Comparison of ENCODE assay signal across 24 cellular contexts in the genomic region with DNA sequence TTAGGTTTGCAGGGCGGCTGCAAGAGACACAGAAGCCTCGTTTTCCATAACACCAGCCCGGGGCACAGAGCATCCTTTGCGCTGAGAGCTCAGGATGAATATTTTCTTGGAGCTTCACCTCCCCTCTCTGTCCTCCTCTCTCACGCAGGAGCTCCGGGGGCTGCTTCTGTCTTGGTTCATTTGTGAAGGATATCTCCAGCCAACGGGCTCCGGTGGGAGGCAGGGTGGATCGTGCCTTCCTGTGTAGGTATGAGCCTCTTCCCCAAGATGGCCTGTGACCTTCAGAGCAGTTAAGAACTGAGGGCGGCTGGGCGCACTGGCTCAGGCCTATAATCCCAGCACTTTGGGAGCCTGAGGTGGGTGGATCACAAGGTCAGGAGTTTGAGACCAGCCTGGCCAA.
DNase-seq lines count a peak whose midpoint lies in the region; ATAC-seq and TF ChIP-seq lines count a peak whose summit lies in the region.
"Had no signal": no experiment of that assay in that cellular context is flagged by ENCODE, and none has a peak within 500 bp of the region (broad histone marks: within the 10 kb centered on the region; RNA-seq: fewer than 3 reads in every experiment).

No MANE protein-coding gene starts in this region.

- peaks cover 0 to 9% of the 10 kb centered on the region in 2 donors for H3K9me3 ChIP-seq in lung (ENCODE audit: control insufficient read depth in 2 of 2, insufficient read depth in 1 of 2, low read length in 1 of 2)
- H3K9me3 ChIP-seq in neuronal stem cell (replicated peaks in 1 of 2; ENCODE audit: control insufficient read depth in 2 of 2, insufficient read depth in 1 of 2, low read depth in 1 of 2, low read length in 2 of 2): peaks cover 0 to 4% of the 10 kb centered on the region in 2 donors
- H3K9me3 ChIP-seq in breast epithelium: peaks cover 0 to 6% of the 10 kb centered on the region in 2 donors

- H3K36me3 ChIP-seq in lung (ENCODE audit: control insufficient read depth in 2 of 2, insufficient read depth in 2 of 2, low read length in 2 of 2) (no peaks in the 10 kb centered on the region), neuronal stem cell (replicated peaks in 1 of 2; ENCODE audit: control insufficient read depth in 2 of 2, insufficient read depth in 2 of 2, low read length in 2 of 2) (no peaks in the 10 kb centered on the region), breast epithelium (no peaks in the 10 kb centered on the region)

- H3K4me2 ChIP-seq in neuronal stem cell (ENCODE audit: insufficient read depth, low read length, poor library complexity, severe bottlenecking): no peak overlapping the region
- H3K4me2 ChIP-seq: A549 had no signal

- CTCF ChIA-PET in activated CD8-positive, alpha-beta memory T cell treated with anti-CD3 and anti-CD28 coated beads, Interleukin-2, amount 10 ng/mL, durations not matched to agents 7 days and 5 days (lab: Charles Lee): no interaction called here

- no peak overlapping the region for H3K18ac ChIP-seq in neuronal stem cell (ENCODE audit: low read length)

- no peak for ATAC-seq in activated CD8-positive, alpha-beta memory T cell treated with anti-CD3 and anti-CD28 coated beads, Interleukin-2, amount 10 ng/mL, durations not matched to agents 7 days and 5 days
- ATAC-seq in lung (ENCODE audit: insufficient read depth, low FRiP score): no peak
- no peak for ATAC-seq in activated naive CD4-positive, alpha-beta T cell treated with anti-CD3 and anti-CD28 coated beads, Interleukin-2, amount 50 U/mL, for 72 hours
- ATAC-seq: A549 had no signal

- H4K8ac ChIP-seq in neuronal stem cell (ENCODE audit: low read depth, low read length): no peak overlapping the region

- TF ChIP-seq POLR2A in breast epithelium (IDR thresholded peaks at IDR 0.05): no peak

- H2BK15ac ChIP-seq in neuronal stem cell (ENCODE audit: low read length): no peak overlapping the region

- intact Hi-C loops in breast epithelium (cut with DNase I; ENCODE audit: low total_unique reads): no loop called here

- H2BK12ac ChIP-seq in neuronal stem cell (ENCODE audit: low read length): no peak overlapping the region

- no peaks in the 10 kb centered on the region for H3K4me1 ChIP-seq in lung (ENCODE audit: control insufficient read depth in 2 of 2, insufficient read depth in 2 of 2, low read length in 2 of 2)
- H3K4me1 ChIP-seq in neuronal stem cell (ENCODE audit: control insufficient read depth in 2 of 2, insufficient read depth in 1 of 2, low read depth in 1 of 2, low read length in 2 of 2): peaks cover 0 to 2% of the 10 kb centered on the region in 2 donors
- H3K4me1 ChIP-seq in breast epithelium: no peaks in the 10 kb centered on the region
- H3K4me1 ChIP-seq: A549 had no signal

- H2BK5ac ChIP-seq in neuronal stem cell (ENCODE audit: low read length): no peak overlapping the region

- no peak overlapping the region for H2AK5ac ChIP-seq in neuronal stem cell (ENCODE audit: low read depth, low read length)

- no peak for TF ChIP-seq CTCF in lung (IDR thresholded peaks at IDR 0.05; ENCODE audit: control extremely low read depth, extremely low read depth)
- TF ChIP-seq CTCF in breast epithelium (IDR thresholded peaks at IDR 0.05): no peak
- no peak for TF ChIP-seq CTCF in foreskin fibroblast (IDR thresholded peaks at IDR 0.05; ENCODE audit: low read depth, low read length)

- H3K27ac Mint-ChIP-seq in activated CD8-positive, alpha-beta memory T cell treated with anti-CD3 and anti-CD28 coated beads, Interleukin-2, amount 10 ng/mL, durations not matched to agents 7 days and 5 days: no peak overlapping the region
- H3K27ac Mint-ChIP-seq in activated naive CD4-positive, alpha-beta T cell treated with anti-CD3 and anti-CD28 coated beads, Interleukin-2, amount 50 U/mL, for 72 hours: no peak overlapping the region
- H3K27ac Mint-ChIP-seq: B cell; CD14-positive monocyte; CD4-positive, alpha-beta memory T cell; CD4-positive, CD25-positive, alpha-beta regulatory T cell; CD8-positive, alpha-beta memory T cell had no signal

- H3K4me1 Mint-ChIP-seq in activated CD8-positive, alpha-beta memory T cell treated with anti-CD3 and anti-CD28 coated beads, Interleukin-2, amount 10 ng/mL, durations not matched to agents 7 days and 5 days: no peaks in the 10 kb centered on the region
- H3K4me1 Mint-ChIP-seq: B cell; CD14-positive monocyte; CD4-positive, alpha-beta memory T cell; CD4-positive, CD25-positive, alpha-beta regulatory T cell; CD8-positive, alpha-beta memory T cell had no signal

- no peak overlapping the region for H4K91ac ChIP-seq in neuronal stem cell (ENCODE audit: low read depth, low read length, poor library complexity)

- H3K36me3 Mint-ChIP-seq in activated CD8-positive, alpha-beta memory T cell treated with anti-CD3 and anti-CD28 coated beads, Interleukin-2, amount 10 ng/mL, durations not matched to agents 7 days and 5 days: no peaks in the 10 kb centered on the region
- no peaks in the 10 kb centered on the region for H3K36me3 Mint-ChIP-seq in activated naive CD4-positive, alpha-beta T cell treated with anti-CD3 and anti-CD28 coated beads, Interleukin-2, amount 50 U/mL, for 72 hours
- H3K36me3 Mint-ChIP-seq: CD14-positive monocyte; CD4-positive, alpha-beta memory T cell; CD8-positive, alpha-beta memory T cell had no signal

- H3K4ac ChIP-seq in neuronal stem cell (ENCODE audit: low read length): no peak overlapping the region

- no peak overlapping the region for H2BK120ac ChIP-seq in neuronal stem cell (ENCODE audit: low read depth, low read length)

- 87 to 88% methylated on average over 11 of the region's 11 CpGs for WGBS in lung, 2 donors
- WGBS in neuronal stem cell (ENCODE audit: extremely low coverage in 2 of 2, insufficient read length in 2 of 2, insufficient replicate concordance in 1 of 2), 2 donors: no CpG with 5 or more reads among the region's 11 CpGs

- H3K14ac ChIP-seq in neuronal stem cell (ENCODE audit: low read length): no peak overlapping the region

- H3K4me3 ChIP-seq in lung: no peak overlapping the region
- H3K4me3 ChIP-seq in neuronal stem cell (ENCODE audit: low read length in 2 of 2): no peak overlapping the region
- no peak overlapping the region for H3K4me3 ChIP-seq in breast epithelium
- H3K4me3 ChIP-seq in foreskin fibroblast (ENCODE audit: low read depth in 1 of 2, low read length in 2 of 2): no peak overlapping the region
- H3K4me3 ChIP-seq: A549 had no signal

- peak overlapping the region; percentile 8 for H3K23ac ChIP-seq in neuronal stem cell (ENCODE audit: low read depth, low read length, poor library complexity)

- no peaks in the 10 kb centered on the region for H3K27me3 ChIP-seq in lung (ENCODE audit: control insufficient read depth, insufficient read depth)
- H3K27me3 ChIP-seq in neuronal stem cell (ENCODE audit: control insufficient read depth in 3 of 3, insufficient read depth in 3 of 3, low read depth in 1 of 3, low read length in 3 of 3): no peaks in the 10 kb centered on the region
- peaks cover 0 to 10% of the 10 kb centered on the region in 2 donors for H3K27me3 ChIP-seq in breast epithelium

- H3K4me3 Mint-ChIP-seq in activated CD8-positive, alpha-beta memory T cell treated with anti-CD3 and anti-CD28 coated beads, Interleukin-2, amount 10 ng/mL, durations not matched to agents 7 days and 5 days: no peak overlapping the region
- H3K4me3 Mint-ChIP-seq: B cell; CD14-positive monocyte; CD4-positive, alpha-beta memory T cell; CD4-positive, CD25-positive, alpha-beta regulatory T cell; CD8-positive, alpha-beta memory T cell had no signal

- H3K27ac ChIP-seq in lung (ENCODE audit: low read depth in 1 of 2, low read length in 1 of 2) (no peak overlapping the region), neuronal stem cell (replicated peaks; ENCODE audit: low read length) (no peak overlapping the region), breast epithelium (no peak overlapping the region)
- H3K27ac ChIP-seq: 22Rv1, A549 had no signal

- peak; percentile 3 for DNase-seq in activated CD8-positive, alpha-beta memory T cell treated with anti-CD3 and anti-CD28 coated beads for 24 hours
- no peak for DNase-seq in activated CD8-positive, alpha-beta memory T cell treated with anti-CD3 and anti-CD28 coated beads, Interleukin-2, amount 10 ng/mL, durations not matched to agents 7 days and 5 days
- DNase-seq in lung (ENCODE audit: low spot score) (peak; percentile 4), neuronal stem cell (ENCODE audit: low spot score) (no peak), breast epithelium (ENCODE audit: low spot score in 2 of 2) (no peak), foreskin fibroblast (no peak)
- DNase-seq in activated naive CD4-positive, alpha-beta T cell treated with anti-CD3 and anti-CD28 coated beads, Interleukin-2, amount 50 U/mL, for 72 hours (ENCODE audit: low spot score in 2 of 2): no peak
- DNase-seq: AML-193; C1 segment of cervical spinal cord; CD4-positive, alpha-beta memory T cell; CD4-positive, CD25-positive, alpha-beta regulatory T cell; CD8-positive, alpha-beta memory T cell; COR-L47; DMS 273 treated with DMSO at 0.1 percent for 48 hours; DMS153; DMS53; DMS79; DND-41; EL; GDM1 had no signal

- no peak overlapping the region for H3K9ac ChIP-seq in neuronal stem cell (ENCODE audit: low read depth, low read length, poor library complexity)

- no peak overlapping the region for H2AFZ ChIP-seq in neuronal stem cell (ENCODE audit: low read length)

- no peaks in the 10 kb centered on the region for H3K27me3 Mint-ChIP-seq in activated CD8-positive, alpha-beta memory T cell treated with anti-CD3 and anti-CD28 coated beads, Interleukin-2, amount 10 ng/mL, durations not matched to agents 7 days and 5 days

- H3K79me1 ChIP-seq in neuronal stem cell (ENCODE audit: low read depth, low read length): no peaks in the 10 kb centered on the region

- no peaks in the 10 kb centered on the region for H3K9me3 Mint-ChIP-seq in activated CD8-positive, alpha-beta memory T cell treated with anti-CD3 and anti-CD28 coated beads, Interleukin-2, amount 10 ng/mL, durations not matched to agents 7 days and 5 days (ENCODE audit: low read depth)
- H3K9me3 Mint-ChIP-seq in activated naive CD4-positive, alpha-beta T cell treated with anti-CD3 and anti-CD28 coated beads, Interleukin-2, amount 50 U/mL, for 72 hours: no peaks in the 10 kb centered on the region
- H3K9me3 Mint-ChIP-seq: CD4-positive, CD25-positive, alpha-beta regulatory T cell; CD8-positive, alpha-beta memory T cell had no signal

Comparison
In these comparisons a context has a peak if more than half of its experiments do, and no peak if none do; other contexts are left out.
1. DNase-seq: peak in activated CD8-positive, alpha-beta memory T cell treated with anti-CD3 and anti-CD28 coated beads for 24 hours (single experiment) and lung (single experiment); none in activated CD8-positive, alpha-beta memory T cell treated with anti-CD3 and anti-CD28 coated beads, Interleukin-2, amount 10 ng/mL, durations not matched to agents 7 days and 5 days (single experiment), neuronal stem cell (single experiment), breast epithelium (0 of 2), activated naive CD4-positive, alpha-beta T cell treated with anti-CD3 and anti-CD28 coated beads, Interleukin-2, amount 50 U/mL, for 72 hours (0 of 2) and foreskin fibroblast (0 of 2).